In the genomic region with DNA sequence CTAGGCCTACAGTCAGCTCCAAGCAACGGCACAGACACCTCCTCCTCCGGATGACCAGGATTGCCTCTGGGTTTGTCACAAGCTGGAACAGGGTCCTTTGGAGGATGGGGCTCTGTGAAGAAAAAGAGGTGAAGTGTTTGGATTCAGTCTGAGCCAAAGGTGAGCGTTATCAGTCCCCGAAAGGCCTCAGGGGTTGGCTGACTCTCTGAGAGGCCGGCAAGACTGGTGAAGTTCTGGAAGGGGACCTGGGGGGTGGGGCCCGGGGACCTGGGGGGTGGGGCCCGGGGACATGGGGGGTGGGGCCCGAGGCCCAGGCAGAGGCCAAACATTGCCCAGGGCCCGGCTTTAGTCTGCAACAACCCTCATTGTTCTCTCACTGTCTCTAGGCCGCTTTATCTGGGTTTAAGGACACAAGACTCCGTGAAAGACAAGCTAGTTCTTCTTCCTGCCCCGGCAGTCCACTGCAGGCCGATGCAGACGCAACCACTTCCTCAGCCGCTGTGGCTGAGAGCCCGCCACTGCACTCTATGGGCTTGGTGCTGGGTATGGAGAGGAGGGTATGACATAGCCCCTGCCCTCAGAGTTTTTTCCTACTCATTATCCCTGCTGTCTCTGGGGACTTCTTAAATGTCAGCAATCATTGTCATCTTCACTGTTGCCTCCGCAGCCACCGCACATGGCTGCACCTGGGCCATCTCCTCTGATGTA, we compare ENCODE assay signal across 11 cellular contexts. TPM values are rescaled to one million over a fixed set of nuclear protein-coding genes. Genes with fewer than 3 reads are reported as not detected.
DNase-seq lines count a peak whose midpoint lies in the region; ATAC-seq and TF ChIP-seq lines count a peak whose summit lies in the region.
"Had no signal": no experiment of that assay in that cellular context is flagged by ENCODE, and none has a peak within 500 bp of the region (broad histone marks: within the 10 kb centered on the region; RNA-seq: fewer than 3 reads in every experiment).

No MANE protein-coding gene starts in this region.

- no peaks in the 10 kb centered on the region for H3K36me3 ChIP-seq in NT2/D1 (ENCODE audit: insufficient read depth, insufficient read length, low read length)
- H3K36me3 ChIP-seq in spleen = no peaks in the 10 kb centered on the region
- H3K36me3 ChIP-seq: pancreas had no signal

- CTCF ChIA-PET in activated CD8-positive, alpha-beta memory T cell treated with anti-CD3 and anti-CD28 coated beads, Interleukin-2, amount 10 ng/mL, durations not matched to agents 7 days and 5 days (lab: Charles Lee) = interaction anchor here (2.0 to 3.0 kb wide), 2 partner anchors 18 to 20 kb away, joined by 6 to 17 read pairs; no protein-coding TSS in a partner anchor
- CTCF ChIA-PET in GM10248 (lab: Yijun Ruan, JAX) = interaction anchor here (0.7 to 1.8 kb wide), 6 partner anchors 18 to 170 kb away, joined by 3 to 8 read pairs (median 3); no protein-coding TSS in a partner anchor

- no peak overlapping the region for H3K4me3 Mint-ChIP-seq in activated CD8-positive, alpha-beta memory T cell treated with anti-CD3 and anti-CD28 coated beads, Interleukin-2, amount 10 ng/mL, durations not matched to agents 7 days and 5 days

- peak overlapping the region in 5 of 8 donors; percentile 14 to 67 (median 57) for H3K27ac ChIP-seq in spleen
- H3K27ac ChIP-seq: pancreas, VCaP had no signal

- H3K27me3 Mint-ChIP-seq in activated CD8-positive, alpha-beta memory T cell treated with anti-CD3 and anti-CD28 coated beads, Interleukin-2, amount 10 ng/mL, durations not matched to agents 7 days and 5 days = peaks cover 12% of the 10 kb centered on the region

- TF ChIP-seq CTCF in spleen (IDR thresholded peaks at IDR 0.05 in 8 of 11, conservative IDR thresholded peaks at IDR 0.05 in 3 of 11) (no peak), GM10248 (IDR thresholded peaks at IDR 0.05; ENCODE audit: control extremely low read depth, extremely low read depth, low read depth, missing control alignments) (no peak)

- H3K9me3 Mint-ChIP-seq in activated CD8-positive, alpha-beta memory T cell treated with anti-CD3 and anti-CD28 coated beads, Interleukin-2, amount 10 ng/mL, durations not matched to agents 7 days and 5 days (ENCODE audit: low read depth) = peaks cover 2% of the 10 kb centered on the region

- H3K9me3 ChIP-seq in NT2/D1 (ENCODE audit: insufficient read depth, low read length) (peaks cover 4% of the 10 kb centered on the region; the same call in 1 of the 2 replicates), spleen (no peaks in the 10 kb centered on the region)
- H3K9me3 ChIP-seq: pancreas had no signal

- peak; percentile 63 for DNase-seq in activated CD8-positive, alpha-beta memory T cell treated with anti-CD3 and anti-CD28 coated beads, Interleukin-2, amount 10 ng/mL, durations not matched to agents 7 days and 5 days
- no peak for DNase-seq in activated CD8-positive, alpha-beta memory T cell treated with anti-CD3 and anti-CD28 coated beads, Interleukin-2, amount 50 U/mL, for 4 hours
- DNase-seq in NT2/D1 (ENCODE audit: low read depth, low spot score) (no peak), ecto neural progenitor cell (ENCODE audit: low spot score) (peak; percentile 66), spleen (peak; percentile 91), GM10248 (ENCODE audit: extremely low spot score) (no peak), hepatic stellate cell (ENCODE audit: low spot score) (no peak), COLO668 (lab: John Stamatoyannopoulos, UW; ENCODE audit: unreplicated experiment) (no peak)
- DNase-seq: NCI-H1092 treated with DMSO at 0.1 percent for 48 hours, pancreas had no signal

- H3K9ac ChIP-seq in NT2/D1 (ENCODE audit: insufficient read length, low read depth) = peak overlapping the region; percentile 36

- H3K27me3 ChIP-seq in NT2/D1 (ENCODE audit: insufficient read depth, insufficient read length) = no peaks in the 10 kb centered on the region
- H3K27me3 ChIP-seq in spleen (replicated peaks in 1 of 7) = no peaks in the 10 kb centered on the region
- H3K27me3 ChIP-seq: pancreas had no signal

- peaks cover 3% of the 10 kb centered on the region for H3K4me1 ChIP-seq in NT2/D1 (ENCODE audit: insufficient read depth, insufficient read length)
- H3K4me1 ChIP-seq in spleen = peaks cover under 1 to 48% (median 20%) of the 10 kb centered on the region in 6 donors
- H3K4me1 ChIP-seq: pancreas had no signal

- no peak for TF ChIP-seq POLR2A in spleen (IDR thresholded peaks at IDR 0.05)

- POLR2A ChIA-PET in GM10248 (lab: Yijun Ruan, JAX) = interaction anchor here (1.0 to 1.2 kb wide), 2 partner anchors 27 to 28 kb away, joined by 3 to 4 read pairs; a partner anchor contains a TSS

- no peak overlapping the region for H3K27ac Mint-ChIP-seq in activated CD8-positive, alpha-beta memory T cell treated with anti-CD3 and anti-CD28 coated beads, Interleukin-2, amount 10 ng/mL, durations not matched to agents 7 days and 5 days

- H3K36me3 Mint-ChIP-seq in activated CD8-positive, alpha-beta memory T cell treated with anti-CD3 and anti-CD28 coated beads, Interleukin-2, amount 10 ng/mL, durations not matched to agents 7 days and 5 days = no peaks in the 10 kb centered on the region

- intact Hi-C loops in spleen (cut with DNase I; ENCODE audit: low total_unique reads) = no loop called here

- peak; percentile 71 for ATAC-seq in activated CD8-positive, alpha-beta memory T cell treated with anti-CD3 and anti-CD28 coated beads, Interleukin-2, amount 10 ng/mL, durations not matched to agents 7 days and 5 days

- peaks cover 20% of the 10 kb centered on the region for H3K4me1 Mint-ChIP-seq in activated CD8-positive, alpha-beta memory T cell treated with anti-CD3 and anti-CD28 coated beads, Interleukin-2, amount 10 ng/mL, durations not matched to agents 7 days and 5 days

- H3K4me3 ChIP-seq in NT2/D1 (ENCODE audit: insufficient read length, low read depth) (no peak overlapping the region), spleen (no peak overlapping the region)
- H3K4me3 ChIP-seq: pancreas had no signal

- WGBS in spleen, 5 donors = 28 to 41% (median 31%) methylated on average over 15 to 18 of the region's 18 CpGs

RNA-seq across cellular contexts. Expression of a gene that starts 27.4 kb away (rescaled TPM):
- 100 to 1,000 TPM; 111 to 118 TPM for total RNA-seq in activated CD8-positive, alpha-beta memory T cell treated with anti-CD3 and anti-CD28 coated beads, Interleukin-2, amount 10 ng/mL, durations not matched to agents 7 days and 5 days
- total RNA-seq in spleen = 1,000 to 10,000 TPM; 1,269 to 1,826 (median 1,507) TPM
- 100 to 1,000 TPM; 363 to 690 (median 437) TPM for polyA plus RNA-seq in spleen

Comparison
In these comparisons a context has a peak if more than half of its experiments do, and no peak if none do; other contexts are left out.
1. DNase-seq: peak in activated CD8-positive, alpha-beta memory T cell treated with anti-CD3 and anti-CD28 coated beads, Interleukin-2, amount 10 ng/mL, durations not matched to agents 7 days and 5 days (single experiment), ecto neural progenitor cell (single experiment) and spleen (single experiment); none in activated CD8-positive, alpha-beta memory T cell treated with anti-CD3 and anti-CD28 coated beads, Interleukin-2, amount 50 U/mL, for 4 hours (single experiment), NT2/D1 (single experiment), GM10248 (single experiment), hepatic stellate cell (single experiment) and COLO668 (single experiment).
2. RNA of a gene that starts 27.4 kb away (total RNA-seq): 1,269 to 1,826 TPM in spleen; 111 to 118 TPM in activated CD8-positive, alpha-beta memory T cell treated with anti-CD3 and anti-CD28 coated beads, Interleukin-2, amount 10 ng/mL, durations not matched to agents 7 days and 5 days; every median in the first group is over 10 times any median in the second.